21 cellular contexts compared by ENCODE assay signal in the genomic region with DNA sequence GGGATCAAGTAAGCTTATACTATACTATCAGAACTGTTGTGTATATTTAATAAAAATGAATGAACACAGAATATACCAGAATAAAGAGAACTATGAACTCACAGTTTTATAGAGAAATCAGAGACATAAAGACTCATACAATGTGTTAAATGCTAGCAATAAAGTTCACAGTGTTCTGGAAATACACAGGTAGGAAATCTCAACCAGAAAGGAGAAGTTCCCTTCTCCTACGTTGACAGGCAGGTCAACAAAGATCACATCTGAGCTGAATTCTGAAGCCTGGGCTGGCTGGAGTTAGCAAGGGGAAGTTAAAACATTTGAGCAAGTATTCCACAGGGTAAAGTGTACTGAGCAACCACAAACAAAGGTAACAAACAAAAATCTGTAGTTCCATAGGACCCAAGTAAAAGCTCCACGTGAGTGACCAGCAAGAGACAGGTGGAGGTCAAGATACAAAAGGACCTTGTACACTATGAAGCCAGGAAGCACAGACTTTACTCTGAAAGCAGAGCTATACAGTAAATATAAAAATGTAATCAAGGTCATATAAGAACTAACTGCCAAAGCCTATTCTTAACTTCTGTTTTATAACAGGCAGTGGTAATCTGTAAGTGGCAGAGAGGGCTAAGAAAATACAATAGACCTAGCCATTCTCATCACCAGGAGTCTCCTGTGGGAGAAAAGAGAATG. TPM values are rescaled to one million over a fixed set of nuclear protein-coding genes. Genes with fewer than 3 reads are reported as not detected.
A peak's percentile ranks its signal among the peaks of the same experiment; 100 is the strongest.
DNase-seq lines count a peak whose midpoint lies in the region; ATAC-seq lines count a peak whose summit lies in the region.
"Had no signal": no experiment of that assay in that cellular context is flagged by ENCODE, and none has a peak within 500 bp of the region (broad histone marks: within the 10 kb centered on the region; RNA-seq: fewer than 3 reads in every experiment).

No MANE protein-coding gene starts in this region.

- peaks cover 64% of the 10 kb centered on the region for H3K4me1 Mint-ChIP-seq in activated naive CD8-positive, alpha-beta T cell (ENCODE audit: low read depth)
- H3K4me1 Mint-ChIP-seq in naive thymus-derived CD8-positive, alpha-beta T cell, result peaks cover 20 to 62% (median 51%) of the 10 kb centered on the region in 4 donors

- no peak overlapping the region for H3K4me3 Mint-ChIP-seq in activated naive CD8-positive, alpha-beta T cell
- peak overlapping the region in 1 of 10 donors; percentile 49 for H3K4me3 Mint-ChIP-seq in naive thymus-derived CD8-positive, alpha-beta T cell
- H3K4me3 Mint-ChIP-seq: activated CD8-positive, alpha-beta memory T cell treated with anti-CD3 and anti-CD28 coated beads, Interleukin-2, amount 10 ng/mL, durations not matched to agents 7 days and 5 days; dendritic cell treated with granulocyte-macrophage colony-stimulating factor and Interleukin-4, amounts not matched to agents 40 ng/mL and 50 ng/mL, for 4 days; natural killer cell treated with Interleukin-12 subunit alpha and Interleukin-12 subunit beta and Interleukin-15 and Interleukin-18, amount 100 ng/mL, for 72 hours; stimulated activated naive CD8-positive, alpha-beta T cell treated with anti-CD3 and anti-CD28 coated beads, Interleukin-15, amount 100 ng/mL, for 72 hours had no signal

- peak overlapping the region; percentile 64 for H3K27ac Mint-ChIP-seq in activated naive CD8-positive, alpha-beta T cell
- H3K27ac Mint-ChIP-seq in naive thymus-derived CD8-positive, alpha-beta T cell, result peak overlapping the region in 7 of 10 donors; percentile 2 to 69 (median 40)
- H3K27ac Mint-ChIP-seq: dendritic cell treated with granulocyte-macrophage colony-stimulating factor and Interleukin-4, amounts not matched to agents 40 ng/mL and 50 ng/mL, for 4 days; natural killer cell treated with Interleukin-12 subunit alpha and Interleukin-12 subunit beta and Interleukin-15 and Interleukin-18, amount 100 ng/mL, for 72 hours; stimulated activated naive CD8-positive, alpha-beta T cell treated with anti-CD3 and anti-CD28 coated beads, Interleukin-15, amount 100 ng/mL, for 72 hours had no signal

- intact Hi-C loops in left ventricle myocardium superior (cut with micrococcal nuclease) (no loop called here), left cardiac atrium (cut with DNase I) (no loop called here)

- no peaks in the 10 kb centered on the region for H3K27me3 Mint-ChIP-seq in activated naive CD8-positive, alpha-beta T cell
- no peaks in the 10 kb centered on the region for H3K27me3 Mint-ChIP-seq in naive thymus-derived CD8-positive, alpha-beta T cell
- H3K27me3 Mint-ChIP-seq: activated CD8-positive, alpha-beta memory T cell treated with anti-CD3 and anti-CD28 coated beads, Interleukin-2, amount 10 ng/mL, durations not matched to agents 7 days and 5 days; dendritic cell treated with granulocyte-macrophage colony-stimulating factor and Interleukin-4, amounts not matched to agents 40 ng/mL and 50 ng/mL, for 4 days; natural killer cell treated with Interleukin-12 subunit alpha and Interleukin-12 subunit beta and Interleukin-15 and Interleukin-18, amount 100 ng/mL, for 72 hours; stimulated activated naive CD8-positive, alpha-beta T cell treated with anti-CD3 and anti-CD28 coated beads, Interleukin-15, amount 100 ng/mL, for 72 hours had no signal

- POLR2A ChIA-PET in naive thymus-derived CD8-positive, alpha-beta T cell (lab: Charles Lee), result interaction anchor here (0.5 to 2.0 kb wide), 2 partner anchors 11 to 12 kb away, joined by 3 to 13 read pairs; partner anchors contain the start of gene FBXL3

- DNase-seq in left ventricle myocardium superior (no peak), left cardiac atrium (no peak), RPMI8226 (no peak)
- no peak for DNase-seq in naive thymus-derived CD8-positive, alpha-beta T cell
- DNase-seq: activated CD8-positive, alpha-beta memory T cell treated with anti-CD3 and anti-CD28 coated beads, Interleukin-2, amount 10 ng/mL, durations not matched to agents 7 days and 5 days; caudate nucleus; GM23248; hippocampal formation; MV-4-11; NCI-H1436 treated with DMSO at 0.1 percent for 48 hours; NCI-H446 treated with DMSO at 0.1 percent for 48 hours; stimulated activated naive CD8-positive, alpha-beta T cell treated with anti-CD3 and anti-CD28 coated beads, Interleukin-15, amount 100 ng/mL, for 72 hours; upper lobe of left lung had no signal

- ATAC-seq in left ventricle myocardium superior (peak; percentile 8), left cardiac atrium (no peak), GM21360 (IDR thresholded peaks at IDR 0.05; ENCODE audit: unreplicated experiment) (no peak), GM18519 (IDR thresholded peaks at IDR 0.05; ENCODE audit: low FRiP score, unreplicated experiment) (no peak)
- ATAC-seq in naive thymus-derived CD8-positive, alpha-beta T cell, result no peak
- ATAC-seq: activated CD8-positive, alpha-beta memory T cell treated with anti-CD3 and anti-CD28 coated beads, Interleukin-2, amount 10 ng/mL, durations not matched to agents 7 days and 5 days; gastroesophageal sphincter; HepG2; left lobe of liver; natural killer cell treated with Interleukin-12 subunit alpha and Interleukin-12 subunit beta and Interleukin-15 and Interleukin-18, amount 100 ng/mL, for 72 hours; stimulated activated naive CD8-positive, alpha-beta T cell treated with anti-CD3 and anti-CD28 coated beads, Interleukin-15, amount 100 ng/mL, for 72 hours had no signal

- no peaks in the 10 kb centered on the region for H3K9me3 Mint-ChIP-seq in activated naive CD8-positive, alpha-beta T cell (ENCODE audit: low read depth)
- no peaks in the 10 kb centered on the region for H3K9me3 Mint-ChIP-seq in naive thymus-derived CD8-positive, alpha-beta T cell
- H3K9me3 Mint-ChIP-seq: dendritic cell treated with granulocyte-macrophage colony-stimulating factor and Interleukin-4, amounts not matched to agents 40 ng/mL and 50 ng/mL, for 4 days; natural killer cell treated with Interleukin-12 subunit alpha and Interleukin-12 subunit beta and Interleukin-15 and Interleukin-18, amount 100 ng/mL, for 72 hours; stimulated activated naive CD8-positive, alpha-beta T cell treated with anti-CD3 and anti-CD28 coated beads, Interleukin-15, amount 100 ng/mL, for 72 hours had no signal

- peaks cover 21% of the 10 kb centered on the region for H3K36me3 Mint-ChIP-seq in activated naive CD8-positive, alpha-beta T cell
- H3K36me3 Mint-ChIP-seq in naive thymus-derived CD8-positive, alpha-beta T cell, result peaks cover 3 to 91% (median 39%) of the 10 kb centered on the region in 3 donors

RNA-seq across cellular contexts. Expression of gene FBXL3, which starts 13.0 kb away (rescaled TPM):
- total RNA-seq in left ventricle myocardium superior (31.7 TPM), left cardiac atrium (10 to 100 TPM; 33.2 to 33.3 TPM)
- total RNA-seq in naive thymus-derived CD8-positive, alpha-beta T cell, result 100 to 1,000 TPM in 1 of 2 experiments, 10 to 100 TPM in 1; 96.5 to 106 TPM
- 10 to 100 TPM; 29.3 to 44.7 (median 32.6) TPM for polyA plus RNA-seq in naive thymus-derived CD8-positive, alpha-beta T cell

RNA-seq across cellular contexts. Expression of gene CLN5, which starts 22.1 kb away (rescaled TPM):
- total RNA-seq in left ventricle myocardium superior (16.8 TPM), left cardiac atrium (10 to 100 TPM; 21.0 to 22.0 TPM)
- 10 to 100 TPM; 48.8 to 49.6 TPM for total RNA-seq in naive thymus-derived CD8-positive, alpha-beta T cell
- polyA plus RNA-seq in naive thymus-derived CD8-positive, alpha-beta T cell, result 10 to 100 TPM; 16.9 to 30.8 (median 25.8) TPM
